1 cellular context compared by ENCODE assay signal in the genomic region with DNA sequence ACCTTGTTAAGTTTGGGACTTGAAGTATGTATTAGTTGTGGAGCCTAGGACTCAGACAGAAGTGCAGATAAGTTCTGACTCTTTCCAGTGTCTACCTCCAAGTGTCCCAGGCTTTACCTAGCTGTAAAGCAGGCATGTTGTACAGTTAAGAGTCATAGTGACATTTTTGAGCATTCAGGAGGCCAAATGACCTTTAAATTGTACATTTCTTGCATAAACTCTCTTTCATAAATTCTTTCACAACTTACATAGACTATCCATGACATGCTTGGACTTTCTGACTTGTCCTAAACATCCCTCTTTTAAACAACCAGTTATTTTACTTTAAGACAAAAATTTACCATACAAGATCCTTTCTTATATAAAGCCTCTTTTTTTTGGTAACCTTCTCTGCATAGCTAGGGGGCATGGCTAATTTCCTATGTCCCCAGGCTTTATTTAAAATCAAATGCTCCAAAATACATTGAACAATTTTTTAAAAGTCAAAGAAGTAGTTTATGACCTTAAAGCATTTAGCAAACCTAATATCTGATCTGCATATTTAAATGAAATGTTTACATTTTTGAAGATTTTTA.
TF ChIP-seq lines count a peak whose summit lies in the region.

No MANE protein-coding gene starts in this region.

TF ChIP-seq in K562, 482 proteins besides CTCF, POLR2A, EP300 and RAD21 (continued from another document):
- TF ChIP-seq, protein P1, sequence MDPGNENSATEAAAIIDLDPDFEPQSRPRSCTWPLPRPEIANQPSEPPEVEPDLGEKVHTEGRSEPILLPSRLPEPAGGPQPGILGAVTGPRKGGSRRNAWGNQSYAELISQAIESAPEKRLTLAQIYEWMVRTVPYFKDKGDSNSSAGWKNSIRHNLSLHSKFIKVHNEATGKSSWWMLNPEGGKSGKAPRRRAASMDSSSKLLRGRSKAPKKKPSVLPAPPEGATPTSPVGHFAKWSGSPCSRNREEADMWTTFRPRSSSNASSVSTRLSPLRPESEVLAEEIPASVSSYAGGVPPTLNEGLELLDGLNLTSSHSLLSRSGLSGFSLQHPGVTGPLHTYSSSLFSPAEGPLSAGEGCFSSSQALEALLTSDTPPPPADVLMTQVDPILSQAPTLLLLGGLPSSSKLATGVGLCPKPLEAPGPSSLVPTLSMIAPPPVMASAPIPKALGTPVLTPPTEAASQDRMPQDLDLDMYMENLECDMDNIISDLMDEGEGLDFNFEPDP (CRISPR knock-in tag; IDR thresholded peaks at IDR 0.05): no peak
- no peak for TF ChIP-seq NCOA4 (IDR thresholded peaks at IDR 0.05; ENCODE audit: partially characterized antibody)
